2 cellular contexts compared by ENCODE assay signal in the genomic region with DNA sequence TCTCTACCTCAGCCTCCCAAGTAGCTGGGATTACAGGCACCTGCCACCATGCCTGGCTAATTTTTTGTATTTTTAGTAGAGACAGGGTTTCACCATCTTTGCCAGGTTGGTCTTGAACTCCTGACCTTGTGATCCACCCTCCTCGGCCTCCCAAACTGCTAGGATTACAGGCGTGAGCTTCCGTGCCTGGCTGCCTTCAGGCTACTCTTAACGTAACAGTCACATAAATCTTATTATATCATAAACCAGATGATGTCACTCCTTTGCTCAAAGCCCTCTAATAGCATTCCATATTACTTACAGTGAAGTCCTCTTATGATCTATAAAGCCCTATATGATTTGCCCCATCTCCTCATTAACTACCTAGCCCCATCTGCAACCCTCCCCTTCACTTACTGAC. TPM values are rescaled to one million over a fixed set of nuclear protein-coding genes. Genes with fewer than 3 reads are reported as not detected.
"Had no signal": no experiment of that assay in that cellular context is flagged by ENCODE, and none has a peak within 500 bp of the region (broad histone marks: within the 10 kb centered on the region; RNA-seq: fewer than 3 reads in every experiment).

No MANE protein-coding gene starts in this region.

RNA-seq across cellular contexts. Expression of gene MYCT1, which starts 51.0 kb away (rescaled TPM):
- total RNA-seq: HT-29 had no signal
- polyA plus RNA-seq: IgD-negative memory B cell had no signal
